In the genomic region with DNA sequence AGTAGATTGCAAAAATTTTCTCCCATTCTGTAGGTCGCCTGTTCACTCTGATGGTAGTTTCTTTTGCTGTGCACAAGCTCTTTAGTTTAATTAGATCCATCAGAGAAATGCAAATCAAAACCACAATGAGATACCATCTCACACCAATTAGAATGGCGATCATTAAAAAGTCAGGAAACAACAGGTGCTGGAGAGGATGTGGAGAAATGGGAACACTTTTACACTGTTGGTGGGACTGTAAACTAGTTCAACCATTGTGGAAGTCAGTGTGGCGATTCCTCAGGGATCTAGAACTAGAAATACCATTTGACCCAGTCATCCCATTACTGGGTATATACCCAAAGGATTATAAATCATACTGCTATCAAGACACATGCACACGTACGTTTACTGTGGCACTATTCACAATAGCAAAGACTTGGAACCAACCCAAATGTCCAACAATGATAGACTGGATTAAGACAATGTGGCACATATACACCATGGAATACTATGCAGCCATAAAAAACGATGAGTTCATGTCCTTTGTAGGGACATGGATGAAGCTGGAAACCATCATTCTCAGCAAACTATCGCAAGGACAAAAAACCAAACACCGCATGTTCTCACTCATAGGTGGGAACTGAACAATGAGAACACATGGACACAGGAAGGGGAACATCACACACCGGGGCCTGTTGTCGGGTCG, we compare ENCODE assay signal across 9 cellular contexts. TPM values are rescaled to one million over a fixed set of nuclear protein-coding genes. Genes with fewer than 3 reads are reported as not detected.
DNase-seq lines count a peak whose midpoint lies in the region; ATAC-seq and TF ChIP-seq lines count a peak whose summit lies in the region.
"Not testable (repeated sequence)": the region's sequence is repeated elsewhere in the genome, so short reads cannot be mapped to it uniquely, and the experiment has no call there.
"Had no signal": no experiment of that assay in that cellular context is flagged by ENCODE, and none has a peak within 500 bp of the region (broad histone marks: within the 10 kb centered on the region; RNA-seq: fewer than 3 reads in every experiment).

No MANE protein-coding gene starts in this region.

- not testable (repeated sequence) for H3K9me2 ChIP-seq in HCT116 (ENCODE audit: insufficient read depth); PC-3 (replicated peaks; ENCODE audit: low read length)

- not testable (repeated sequence) for H2AFZ ChIP-seq in HCT116 (ENCODE audit: low read depth, low read length, poor library complexity, severe bottlenecking); PC-3 (ENCODE audit: low read length)

- H3K4me1 Mint-ChIP-seq in T-helper 2 cell treated with Interferon-gamma antibody and Interleukin-4, amounts not matched to agents 5 μg/mL and 100 μg/mL, for 36 hours (ENCODE audit: low read depth) = peaks cover 40% of the 10 kb centered on the region
- H3K4me1 Mint-ChIP-seq in activated T-cell treated with anti-CD3 and anti-CD28 coated beads, Interleukin-2, amount 50 U/mL, for 4 hours (ENCODE audit: low read depth) = peaks cover 47% of the 10 kb centered on the region
- H3K4me1 Mint-ChIP-seq in activated T-helper 2 cell treated with anti-CD3 and anti-CD28 coated beads, Interferon-gamma antibody, Interleukin-2, Interleukin-4, amounts not matched to agents 10 μg/mL and 5 μg/mL and 100 μg/mL, durations not matched to agents 14 hours and 24 hours and 36 hours (ENCODE audit: low read depth) = peaks cover 47% of the 10 kb centered on the region
- peaks cover 50% of the 10 kb centered on the region for H3K4me1 Mint-ChIP-seq in activated naive CD8-positive, alpha-beta T cell treated with anti-CD3 and anti-CD28 coated beads for 36 hours
- H3K4me1 Mint-ChIP-seq in MCF 10A (ENCODE audit: insufficient read depth, unreplicated experiment) = peaks cover 53% of the 10 kb centered on the region
- peaks cover 74% of the 10 kb centered on the region for H3K4me1 Mint-ChIP-seq in stimulated activated naive CD8-positive, alpha-beta T cell treated with anti-CD3 and anti-CD28 coated beads, Interleukin-15, Interleukin-2, amounts not matched to agents 100 ng/mL and 50 ng/mL, for 24 hours (ENCODE audit: low read depth)

- not testable (repeated sequence) for TF ChIP-seq RAD21 in HCT116 (IDR thresholded peaks at IDR 0.05; ENCODE audit: low read depth)

- not testable (repeated sequence) for H3K27me3 ChIP-seq in HCT116 (ENCODE audit: insufficient read depth, low read length); PC-3 (ENCODE audit: low read length)

- TF ChIP-seq POLR2A in HCT116 (IDR thresholded peaks at IDR 0.05; ENCODE audit: borderline replicate concordance, extremely low read depth, insufficient read depth, insufficient read length) = not testable (repeated sequence)

- RAD21 ChIA-PET in HCT116 (lab: Charles Lee; ENCODE audit: low non-redundant PET in 1 of 2, low total read pairs in 2 of 2, uncharacterized antibody in 2 of 2, unreplicated experiment in 2 of 2) = not testable (repeated sequence)

- not testable (repeated sequence) for H3K36me3 ChIP-seq in HCT116 (ENCODE audit: control insufficient read depth in 1 of 2, insufficient read depth in 2 of 2, low read length in 2 of 2)
- peaks cover 18% of the 10 kb centered on the region; the same call in 1 of the 2 replicates for H3K36me3 ChIP-seq in PC-3 (ENCODE audit: low read depth, low read length)

- intact Hi-C loops in HCT116 (cut with micrococcal nuclease); PC-3 (cut with micrococcal nuclease); MCF 10A (cut with micrococcal nuclease): not testable (repeated sequence)
- intact Hi-C loops in activated T-helper 2 cell treated with anti-CD3 and anti-CD28 coated beads, Interferon-gamma antibody, Interleukin-2, Interleukin-4, amounts not matched to agents 10 μg/mL and 5 μg/mL and 100 μg/mL, durations not matched to agents 14 hours and 24 hours and 36 hours (cut with micrococcal nuclease) = loop anchor here (5.0 kb wide), 2 partner anchors 222 to 337 kb away; partner anchors contain the start of genes CFAP298 and SYNJ1

- BruUV-seq in HCT116 (replicated peaks; lab: Mats Ljungman, UMichigan); PC-3 (replicated peaks; lab: Mats Ljungman, UMichigan); MCF 10A (replicated peaks; lab: Mats Ljungman, UMichigan): not testable (repeated sequence)

- H4K20me1 ChIP-seq in HCT116 (ENCODE audit: insufficient read depth) = not testable (repeated sequence)
- peaks cover 52% of the 10 kb centered on the region for H4K20me1 ChIP-seq in PC-3 (ENCODE audit: low read length)

- not testable (repeated sequence) for H3K27ac Mint-ChIP-seq in T-helper 2 cell treated with Interferon-gamma antibody and Interleukin-4, amounts not matched to agents 5 μg/mL and 100 μg/mL, for 36 hours; activated T-helper 2 cell treated with anti-CD3 and anti-CD28 coated beads, Interferon-gamma antibody, Interleukin-2, Interleukin-4, amounts not matched to agents 10 μg/mL and 5 μg/mL and 100 μg/mL, durations not matched to agents 14 hours and 24 hours and 36 hours; activated naive CD8-positive, alpha-beta T cell treated with anti-CD3 and anti-CD28 coated beads for 36 hours
- H3K27ac Mint-ChIP-seq in MCF 10A (ENCODE audit: low read depth, unreplicated experiment) = peak overlapping the region; percentile 0
- H3K27ac Mint-ChIP-seq in stimulated activated naive CD8-positive, alpha-beta T cell treated with anti-CD3 and anti-CD28 coated beads, Interleukin-15, Interleukin-2, amounts not matched to agents 100 ng/mL and 50 ng/mL, for 24 hours = peak overlapping the region; percentile 49

- TF ChIP-seq CTCF in HCT116 (IDR thresholded peaks at IDR 0.05 in 2 of 3, conservative IDR thresholded peaks at IDR 0.05 in 1 of 3; ENCODE audit: borderline replicate concordance in 1 of 3, insufficient read depth in 1 of 3, low read depth in 2 of 3, low read length in 2 of 3); PC-3 (conservative IDR thresholded peaks at IDR 0.05; ENCODE audit: low read depth, low read length); MCF 10A (IDR thresholded peaks at IDR 0.05; ENCODE audit: unreplicated experiment): not testable (repeated sequence)

- H3K9ac ChIP-seq in HCT116 (ENCODE audit: low read length); PC-3 (ENCODE audit: low read length): not testable (repeated sequence)

- not testable (repeated sequence) for H3K27ac ChIP-seq in HCT116 (ENCODE audit: low read depth, low read length); PC-3 (ENCODE audit: low read length)

- H3K4me1 ChIP-seq in HCT116 (ENCODE audit: control insufficient read depth in 1 of 2, insufficient read depth in 2 of 2, low read length in 2 of 2) (peaks cover 23 to 37% of the 10 kb centered on the region in 2 experiments; a peak in 3 of 4 replicates), PC-3 (ENCODE audit: insufficient read depth, low read length) (peaks cover 17% of the 10 kb centered on the region)

- POLR2A ChIA-PET in HCT116 (lab: Charles Lee); PC-3 (lab: Charles Lee; ENCODE audit: unreplicated experiment): not testable (repeated sequence)
- POLR2A ChIA-PET in MCF 10A (lab: Yijun Ruan, JAX) = interaction anchor here (8.3 kb wide), 1 partner anchor 21 kb away, joined by 97 read pairs; the partner anchor contains the start of gene EVA1C

- H3K27me3 Mint-ChIP-seq in T-helper 2 cell treated with Interferon-gamma antibody and Interleukin-4, amounts not matched to agents 5 μg/mL and 100 μg/mL, for 36 hours (ENCODE audit: low read depth); activated T-cell treated with anti-CD3 and anti-CD28 coated beads, Interleukin-2, amount 50 U/mL, for 4 hours (ENCODE audit: low read depth); activated T-helper 2 cell treated with anti-CD3 and anti-CD28 coated beads, Interferon-gamma antibody, Interleukin-2, Interleukin-4, amounts not matched to agents 10 μg/mL and 5 μg/mL and 100 μg/mL, durations not matched to agents 14 hours and 24 hours and 36 hours (ENCODE audit: low read depth); activated naive CD8-positive, alpha-beta T cell treated with anti-CD3 and anti-CD28 coated beads for 36 hours; MCF 10A (ENCODE audit: insufficient read depth, unreplicated experiment); stimulated activated naive CD8-positive, alpha-beta T cell treated with anti-CD3 and anti-CD28 coated beads, Interleukin-15, Interleukin-2, amounts not matched to agents 100 ng/mL and 50 ng/mL, for 24 hours: not testable (repeated sequence)

- not testable (repeated sequence) for H3K9me3 Mint-ChIP-seq in T-helper 2 cell treated with Interferon-gamma antibody and Interleukin-4, amounts not matched to agents 5 μg/mL and 100 μg/mL, for 36 hours; activated T-cell treated with anti-CD3 and anti-CD28 coated beads, Interleukin-2, amount 50 U/mL, for 4 hours; activated T-helper 2 cell treated with anti-CD3 and anti-CD28 coated beads, Interferon-gamma antibody, Interleukin-2, Interleukin-4, amounts not matched to agents 10 μg/mL and 5 μg/mL and 100 μg/mL, durations not matched to agents 14 hours and 24 hours and 36 hours; activated naive CD8-positive, alpha-beta T cell treated with anti-CD3 and anti-CD28 coated beads for 36 hours; MCF 10A (ENCODE audit: unreplicated experiment); stimulated activated naive CD8-positive, alpha-beta T cell treated with anti-CD3 and anti-CD28 coated beads, Interleukin-15, Interleukin-2, amounts not matched to agents 100 ng/mL and 50 ng/mL, for 24 hours

- ATAC-seq in HCT116; PC-3; activated T-cell treated with anti-CD3 and anti-CD28 coated beads, Interleukin-2, amount 50 U/mL, for 4 hours: not testable (repeated sequence)

- H3K4me3 ChIP-seq in HCT116 (replicated peaks in 1 of 2; ENCODE audit: low read depth in 1 of 2, low read length in 2 of 2) = not testable (repeated sequence)
- H3K4me3 ChIP-seq in PC-3 (ENCODE audit: low read length) = peak overlapping the region; percentile 78

- CTCF ChIA-PET in HCT116 (lab: Charles Lee); PC-3 (lab: Charles Lee): not testable (repeated sequence)
- CTCF ChIA-PET in MCF 10A (lab: Yijun Ruan, JAX) = interaction anchor here (0.5 to 1.6 kb wide), 3 partner anchors 12 to 832 kb away, joined by 3 to 4 read pairs (median 3); no protein-coding TSS in a partner anchor

- H3K9me3 ChIP-seq in HCT116 (ENCODE audit: control insufficient read depth in 1 of 2, insufficient read depth in 1 of 2, low read depth in 1 of 2, low read length in 2 of 2); PC-3 (ENCODE audit: low read length): not testable (repeated sequence)

- not testable (repeated sequence) for H3F3A ChIP-seq in PC-3 (ENCODE audit: low read length, unreplicated experiment)

- peaks cover 16% of the 10 kb centered on the region for H3K36me3 Mint-ChIP-seq in T-helper 2 cell treated with Interferon-gamma antibody and Interleukin-4, amounts not matched to agents 5 μg/mL and 100 μg/mL, for 36 hours (ENCODE audit: low read depth)
- peaks cover 27% of the 10 kb centered on the region for H3K36me3 Mint-ChIP-seq in activated T-cell treated with anti-CD3 and anti-CD28 coated beads, Interleukin-2, amount 50 U/mL, for 4 hours (ENCODE audit: insufficient read depth)
- H3K36me3 Mint-ChIP-seq in activated T-helper 2 cell treated with anti-CD3 and anti-CD28 coated beads, Interferon-gamma antibody, Interleukin-2, Interleukin-4, amounts not matched to agents 10 μg/mL and 5 μg/mL and 100 μg/mL, durations not matched to agents 14 hours and 24 hours and 36 hours (ENCODE audit: low read depth) = peaks cover 34% of the 10 kb centered on the region
- H3K36me3 Mint-ChIP-seq in activated naive CD8-positive, alpha-beta T cell treated with anti-CD3 and anti-CD28 coated beads for 36 hours = peaks cover 31% of the 10 kb centered on the region
- peaks cover 30% of the 10 kb centered on the region for H3K36me3 Mint-ChIP-seq in MCF 10A (ENCODE audit: insufficient read depth, unreplicated experiment)
- peaks cover 42% of the 10 kb centered on the region for H3K36me3 Mint-ChIP-seq in stimulated activated naive CD8-positive, alpha-beta T cell treated with anti-CD3 and anti-CD28 coated beads, Interleukin-15, Interleukin-2, amounts not matched to agents 100 ng/mL and 50 ng/mL, for 24 hours (ENCODE audit: low read depth)

- DNase-seq in HCT116 (ENCODE audit: low read depth, low spot score); PC-3; T-helper 2 cell treated with Interferon-gamma antibody and Interleukin-4, amounts not matched to agents 5 μg/mL and 100 μg/mL, for 36 hours (ENCODE audit: low spot score); activated T-cell treated with anti-CD3 and anti-CD28 coated beads, Interleukin-2, amount 50 U/mL, for 4 hours; activated T-helper 2 cell treated with anti-CD3 and anti-CD28 coated beads, Interferon-gamma antibody, Interleukin-2, Interleukin-4, amounts not matched to agents 10 μg/mL and 5 μg/mL and 100 μg/mL, durations not matched to agents 14 hours and 24 hours and 36 hours (ENCODE audit: low spot score); activated naive CD8-positive, alpha-beta T cell treated with anti-CD3 and anti-CD28 coated beads for 36 hours; MCF 10A (ENCODE audit: unreplicated experiment): not testable (repeated sequence)

- H3K4me2 ChIP-seq in HCT116 (ENCODE audit: low read length) (peak overlapping the region; percentile 90; the same call in 1 of the 2 replicates), PC-3 (ENCODE audit: low read length) (peak overlapping the region; percentile 98; the same call in 1 of the 2 replicates)

- H3K79me2 ChIP-seq in HCT116 (ENCODE audit: insufficient read depth, low read length) = peaks cover 67% of the 10 kb centered on the region
- peaks cover 67% of the 10 kb centered on the region for H3K79me2 ChIP-seq in PC-3 (ENCODE audit: low read length)

- peak overlapping the region; percentile 7 for H3K4me3 Mint-ChIP-seq in T-helper 2 cell treated with Interferon-gamma antibody and Interleukin-4, amounts not matched to agents 5 μg/mL and 100 μg/mL, for 36 hours
- H3K4me3 Mint-ChIP-seq in activated T-cell treated with anti-CD3 and anti-CD28 coated beads, Interleukin-2, amount 50 U/mL, for 4 hours = peak overlapping the region; percentile 19
- peak overlapping the region; percentile 30 for H3K4me3 Mint-ChIP-seq in activated T-helper 2 cell treated with anti-CD3 and anti-CD28 coated beads, Interferon-gamma antibody, Interleukin-2, Interleukin-4, amounts not matched to agents 10 μg/mL and 5 μg/mL and 100 μg/mL, durations not matched to agents 14 hours and 24 hours and 36 hours (ENCODE audit: low read depth)
- peak overlapping the region; percentile 91 for H3K4me3 Mint-ChIP-seq in activated naive CD8-positive, alpha-beta T cell treated with anti-CD3 and anti-CD28 coated beads for 36 hours
- peak overlapping the region; percentile 81 for H3K4me3 Mint-ChIP-seq in MCF 10A (ENCODE audit: unreplicated experiment)
- peak overlapping the region; percentile 94 for H3K4me3 Mint-ChIP-seq in stimulated activated naive CD8-positive, alpha-beta T cell treated with anti-CD3 and anti-CD28 coated beads, Interleukin-15, Interleukin-2, amounts not matched to agents 100 ng/mL and 50 ng/mL, for 24 hours

RNA-seq across cellular contexts. Expression of gene URB1, which starts 2.1 kb away (rescaled TPM):
- total RNA-seq in HCT116 (2021; ENCODE audit: unreplicated experiment) (28.3 TPM), PC-3 (2014; rRNA removed) (27.8 and 36.3 TPM in 2 replicates), MCF 10A (2022) (32.3 and 43.5 TPM in 2 replicates)
- 11.9 and 13.4 TPM in 2 replicates for polyA plus RNA-seq in HCT116 (2012)
- total RNA-seq in activated T-cell treated with anti-CD3 and anti-CD28 coated beads, Interleukin-2, amount 50 U/mL, for 4 hours = 10 to 100 TPM; 46.2 to 54.5 (median 53.7) TPM
- 32.3 and 33.9 TPM in 2 replicates for total RNA-seq in activated T-helper 2 cell treated with anti-CD3 and anti-CD28 coated beads, Interferon-gamma antibody, Interleukin-2, Interleukin-4, amounts not matched to agents 10 μg/mL and 5 μg/mL and 100 μg/mL, durations not matched to agents 14 hours and 24 hours and 36 hours
- total RNA-seq in activated naive CD8-positive, alpha-beta T cell treated with anti-CD3 and anti-CD28 coated beads for 36 hours = 10 to 100 TPM; 35.6 to 38.4 TPM

RNA-seq across cellular contexts. Expression of gene EVA1C, which starts 21.8 kb away (rescaled TPM):
- total RNA-seq in HCT116 (2021; ENCODE audit: unreplicated experiment) (29.3 TPM), PC-3 (2014; rRNA removed) (16.1 and 17.5 TPM in 2 replicates), MCF 10A (2022) (16.8 and 22.2 TPM in 2 replicates)
- polyA plus RNA-seq in HCT116 (2012) = 13.5 and 14.9 TPM in 2 replicates
- 10 to 100 TPM; 12.8 to 15.3 (median 14.7) TPM for total RNA-seq in activated T-cell treated with anti-CD3 and anti-CD28 coated beads, Interleukin-2, amount 50 U/mL, for 4 hours
- total RNA-seq in activated T-helper 2 cell treated with anti-CD3 and anti-CD28 coated beads, Interferon-gamma antibody, Interleukin-2, Interleukin-4, amounts not matched to agents 10 μg/mL and 5 μg/mL and 100 μg/mL, durations not matched to agents 14 hours and 24 hours and 36 hours = 8.1 and 8.4 TPM in 2 replicates
- total RNA-seq in activated naive CD8-positive, alpha-beta T cell treated with anti-CD3 and anti-CD28 coated beads for 36 hours = 10 to 100 TPM; 10.9 to 12.5 TPM
- total RNA-seq: HT1080 had no signal

Comparison
In these comparisons a context has a peak if more than half of its experiments do, and no peak if none do; other contexts are left out.
1. H3K4me3 Mint-ChIP-seq: peak in every context shown above with its lines; median percentile 94 in stimulated activated naive CD8-positive, alpha-beta T cell treated with anti-CD3 and anti-CD28 coated beads, Interleukin-15, Interleukin-2, amounts not matched to agents 100 ng/mL and 50 ng/mL, for 24 hours; 91 in activated naive CD8-positive, alpha-beta T cell treated with anti-CD3 and anti-CD28 coated beads for 36 hours; 81 in MCF 10A; 30 in activated T-helper 2 cell treated with anti-CD3 and anti-CD28 coated beads, Interferon-gamma antibody, Interleukin-2, Interleukin-4, amounts not matched to agents 10 μg/mL and 5 μg/mL and 100 μg/mL, durations not matched to agents 14 hours and 24 hours and 36 hours; 19 in activated T-cell treated with anti-CD3 and anti-CD28 coated beads, Interleukin-2, amount 50 U/mL, for 4 hours; 7 in T-helper 2 cell treated with Interferon-gamma antibody and Interleukin-4, amounts not matched to agents 5 μg/mL and 100 μg/mL, for 36 hours.